In genomic region chr12:77256924-77257323, GRCh38 we compare ENCODE assay signal across 1 cellular context.
TF ChIP-seq lines count a peak whose summit lies in the region.

No MANE protein-coding gene starts in this region.

TF ChIP-seq in H1, 55 proteins besides CTCF, POLR2A, EP300 and RAD21:
- TF ChIP-seq TBP (IDR thresholded peaks at IDR 0.05; ENCODE audit: low read depth, low read length) (no peak), YY1 (IDR thresholded peaks at IDR 0.05; ENCODE audit: low read depth, low read length) (no peak), CREB1 (IDR thresholded peaks at IDR 0.05) (no peak), BCL11A (IDR thresholded peaks at IDR 0.05; ENCODE audit: low read depth in 2 of 2, low read length in 2 of 2) (no peak), TCF12 (IDR thresholded peaks at IDR 0.05; ENCODE audit: low read depth, low read length) (no peak), GTF2F1 (IDR thresholded peaks at IDR 0.05; ENCODE audit: borderline replicate concordance, low read depth, low read length) (no peak), RNF2 (IDR thresholded peaks at IDR 0.05; ENCODE audit: borderline replicate concordance, low read depth, low read length, missing control alignments, poor library complexity, severe bottlenecking) (no peak), CHD1 (IDR thresholded peaks at IDR 0.05; ENCODE audit: low read depth, low read length) (no peak), KDM4A (IDR thresholded peaks at IDR 0.05; ENCODE audit: low read depth, low read length, severe bottlenecking) (no peak), CHD7 (IDR thresholded peaks at IDR 0.05; ENCODE audit: insufficient replicate concordance, low read length) (no peak), USF2 (IDR thresholded peaks at IDR 0.05; ENCODE audit: low read length) (no peak), CHD2 (IDR thresholded peaks at IDR 0.05; ENCODE audit: low read length) (no peak), GABPA (IDR thresholded peaks at IDR 0.05; ENCODE audit: borderline replicate concordance, insufficient read depth, low read length) (no peak), KDM1A (IDR thresholded peaks at IDR 0.05; ENCODE audit: borderline replicate concordance, low read length) (no peak), NRF1 (IDR thresholded peaks at IDR 0.05; ENCODE audit: low read depth, low read length) (no peak), SIX5 (IDR thresholded peaks at IDR 0.05; ENCODE audit: low read depth, low read length) (no peak), SP1 (IDR thresholded peaks at IDR 0.05; ENCODE audit: low read depth, low read length) (no peak), EGR1 (IDR thresholded peaks at IDR 0.05; ENCODE audit: borderline replicate concordance, low read depth, low read length) (no peak), SUZ12 (IDR thresholded peaks at IDR 0.05; ENCODE audit: low read length) (no peak), SAP30 (IDR thresholded peaks at IDR 0.05; ENCODE audit: insufficient read depth, insufficient replicate concordance, low read length) (no peak)
